In the genomic region with DNA sequence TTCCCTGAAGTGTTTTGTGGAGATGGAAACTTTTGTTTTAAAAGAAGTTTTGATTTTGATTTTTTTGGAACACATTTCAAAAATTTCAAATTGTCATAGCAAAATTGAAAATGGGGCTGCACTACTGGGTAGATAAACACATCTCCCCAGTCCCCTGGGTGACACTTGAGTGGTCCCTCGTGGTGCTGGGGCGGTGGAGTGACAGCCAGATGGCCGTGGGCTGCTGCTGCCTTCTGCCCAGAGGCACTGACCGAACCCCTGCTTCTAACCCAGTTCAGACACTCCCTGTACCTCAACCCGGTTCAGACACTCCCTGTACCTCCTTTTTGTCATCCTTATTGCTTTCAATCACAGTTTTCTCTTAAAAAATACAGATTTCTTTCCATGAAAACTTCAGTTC, we compare ENCODE assay signal across 15 cellular contexts.
DNase-seq lines count a peak whose midpoint lies in the region; ATAC-seq and TF ChIP-seq lines count a peak whose summit lies in the region.
"Had no signal": no experiment of that assay in that cellular context is flagged by ENCODE, and none has a peak within 500 bp of the region (broad histone marks: within the 10 kb centered on the region; RNA-seq: fewer than 3 reads in every experiment).

No MANE protein-coding gene starts in this region.

- intact Hi-C loops in ascending aorta (cut with DNase I) = no loop called here

- peaks cover 22 to 50% of the 10 kb centered on the region in 2 donors for H3K36me3 ChIP-seq in ascending aorta
- H3K36me3 ChIP-seq in thoracic aorta = peaks cover 21% of the 10 kb centered on the region
- H3K36me3 ChIP-seq: BLaER1 had no signal

- H3K4me1 ChIP-seq in ascending aorta = peaks cover 0 to 13% of the 10 kb centered on the region in 2 donors
- H3K4me1 ChIP-seq in thoracic aorta (ENCODE audit: control insufficient read depth in 1 of 2, low read depth in 2 of 2) = peaks cover 11 to 17% of the 10 kb centered on the region in 2 donors
- H3K4me1 ChIP-seq: BLaER1 had no signal

- H3K9me3 ChIP-seq in ascending aorta = no peaks in the 10 kb centered on the region
- no peaks in the 10 kb centered on the region for H3K9me3 ChIP-seq in thoracic aorta
- H3K9me3 ChIP-seq: BLaER1, heart left ventricle had no signal

- peak; percentile 67 to 88 for DNase-seq in NCI-H524 (lab: John Stamatoyannopoulos, UW)
- DNase-seq in ascending aorta (ENCODE audit: low spot score in 2 of 2) = no peak
- DNase-seq in thoracic aorta (ENCODE audit: low spot score) = no peak
- no peak for DNase-seq in stimulated activated CD4-positive, alpha-beta T cell treated with anti-CD3 and anti-CD28 coated beads, Interleukin-12 subunit alpha, Interleukin-12 subunit beta, amount 100 ng/mL, for 4 hours
- no peak for DNase-seq in islet precursor cell
- no peak for DNase-seq in activated CD4-positive, CD25-positive, alpha-beta regulatory T cell treated with anti-CD3 and anti-CD28 coated beads, Interleukin-2, amount 50 U/mL, for 72 hours
- DNase-seq: activated CD4-positive, alpha-beta T cell treated with anti-CD3 and anti-CD28 coated beads, Interleukin-2, amount 50 U/mL, for 4 hours; activated T-cell treated with anti-CD3 and anti-CD28 coated beads, Interleukin-2, amount 50 U/mL, for 1 hour; heart left ventricle; NCI-H1436 treated with DMSO at 0.1 percent for 48 hours; NK-92 treated with Interleukin-12 subunit alpha and Interleukin-12 subunit beta, amount 100 ng/mL, for 24 hours; stimulated activated naive CD4-positive, alpha-beta T cell had no signal

- no peak overlapping the region for H3K4me3 ChIP-seq in ascending aorta
- H3K4me3 ChIP-seq in thoracic aorta = no peak overlapping the region
- H3K4me3 ChIP-seq: BLaER1, heart left ventricle, lung had no signal

- H3K27ac ChIP-seq in ascending aorta = peak overlapping the region; percentile 41 to 48
- H3K27ac ChIP-seq in layer of hippocampus (ENCODE audit: low read depth, low read length) = peak overlapping the region; percentile 84
- H3K27ac ChIP-seq in thoracic aorta = peak overlapping the region; percentile 27 to 50
- H3K27ac ChIP-seq: BLaER1 had no signal

- TF ChIP-seq CTCF in ascending aorta (IDR thresholded peaks at IDR 0.05) = no peak
- TF ChIP-seq CTCF in thoracic aorta (IDR thresholded peaks at IDR 0.05) = no peak

- no peak for ATAC-seq in thoracic aorta (ENCODE audit: insufficient number of reproducible peaks, low FRiP score, low read depth)

- H3K27me3 ChIP-seq in ascending aorta (no peaks in the 10 kb centered on the region), layer of hippocampus (ENCODE audit: control insufficient read depth, insufficient read depth, low read length) (no peaks in the 10 kb centered on the region), thoracic aorta (replicated peaks; ENCODE audit: insufficient read depth) (no peaks in the 10 kb centered on the region)
- H3K27me3 ChIP-seq: BLaER1, heart left ventricle had no signal

Comparison
In these comparisons a context has a peak if more than half of its experiments do, and no peak if none do; other contexts are left out.
1. DNase-seq: peak in NCI-H524 (2 of 2); none in ascending aorta (0 of 2), thoracic aorta (single experiment), stimulated activated CD4-positive, alpha-beta T cell treated with anti-CD3 and anti-CD28 coated beads, Interleukin-12 subunit alpha, Interleukin-12 subunit beta, amount 100 ng/mL, for 4 hours (single experiment), islet precursor cell (single experiment) and activated CD4-positive, CD25-positive, alpha-beta regulatory T cell treated with anti-CD3 and anti-CD28 coated beads, Interleukin-2, amount 50 U/mL, for 72 hours (single experiment).
2. Peak in every context shown above with its lines, with median percentiles within 50 percentile points of each other: H3K27ac ChIP-seq.